In the genomic region with DNA sequence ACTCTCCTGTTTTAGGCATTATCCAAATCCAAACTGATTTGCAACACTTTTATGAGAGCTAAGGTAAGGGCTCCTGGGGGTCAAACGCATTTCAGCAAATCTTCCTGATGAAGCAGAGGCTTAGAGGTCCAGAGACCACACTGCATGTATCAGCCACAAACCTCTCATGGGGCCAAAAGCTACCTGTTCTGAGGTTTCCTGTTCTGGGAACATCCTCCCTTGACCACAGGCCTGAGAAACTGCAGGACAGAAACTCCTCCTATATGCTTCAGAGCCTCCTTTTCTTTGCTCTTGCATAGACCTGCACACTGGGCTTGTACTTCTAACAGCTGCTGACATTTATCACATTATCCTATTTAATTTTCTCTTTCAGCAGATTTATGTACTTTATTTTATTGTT, we compare ENCODE assay signal across 14 cellular contexts.
DNase-seq lines count a peak whose midpoint lies in the region; ATAC-seq, FAIRE-seq and TF ChIP-seq lines count a peak whose summit lies in the region.
"Had no signal": no experiment of that assay in that cellular context is flagged by ENCODE, and none has a peak within 500 bp of the region (broad histone marks: within the 10 kb centered on the region; RNA-seq: fewer than 3 reads in every experiment).

No MANE protein-coding gene starts in this region.

- no peak overlapping the region for H3K4me3 Mint-ChIP-seq in WTC11
- H3K4me3 Mint-ChIP-seq: CD4-positive, CD25-positive, alpha-beta regulatory T cell; HFFc6 had no signal

- H3K27ac ChIP-seq in effector memory CD4-positive, alpha-beta T cell (ENCODE audit: insufficient read depth, low read length, poor library complexity, severe bottlenecking) = no peak overlapping the region
- H3K27ac ChIP-seq in suprapubic skin = no peak overlapping the region
- H3K27ac ChIP-seq: BLaER1 treated with 17β-estradiol and CSF1 and Interleukin-3, amounts not matched to agents 10 nM and 100 nM had no signal

- no peaks in the 10 kb centered on the region for H3K36me3 ChIP-seq in effector memory CD4-positive, alpha-beta T cell (ENCODE audit: control insufficient read depth, insufficient read depth, low read length)
- H3K36me3 ChIP-seq in suprapubic skin = no peaks in the 10 kb centered on the region
- H3K36me3 ChIP-seq: BLaER1 treated with 17β-estradiol and CSF1 and Interleukin-3, amounts not matched to agents 10 nM and 100 nM had no signal

- TF ChIP-seq CTCF in WTC11 (IDR thresholded peaks at IDR 0.05) (no peak), suprapubic skin (IDR thresholded peaks at IDR 0.05) (no peak)

- no peaks in the 10 kb centered on the region for H3K9me3 ChIP-seq in effector memory CD4-positive, alpha-beta T cell (ENCODE audit: control insufficient read depth, low read length)
- H3K9me3 ChIP-seq in suprapubic skin = no peaks in the 10 kb centered on the region
- H3K9me3 ChIP-seq: BLaER1 treated with 17β-estradiol and CSF1 and Interleukin-3, amounts not matched to agents 10 nM and 100 nM had no signal

- no peak for TF ChIP-seq EP300 in suprapubic skin (IDR thresholded peaks at IDR 0.05)

- WGBS in suprapubic skin = 88% methylated on average over 1 of the region's 1 CpG

- FAIRE-seq in GM12892 (lab: Jason Lieb, UNC) = peak; percentile 57
- FAIRE-seq: H1, K562 had no signal

- H3K4me3 ChIP-seq in skeletal muscle cell (ENCODE audit: low read depth, low read length) (no peak overlapping the region), suprapubic skin (no peak overlapping the region)
- H3K4me3 ChIP-seq in effector memory CD4-positive, alpha-beta T cell (ENCODE audit: insufficient read depth, low read depth, low read length, poor library complexity, severe bottlenecking) = no peak overlapping the region
- H3K4me3 ChIP-seq: BLaER1 treated with 17β-estradiol and CSF1 and Interleukin-3, amounts not matched to agents 10 nM and 100 nM; K562 had no signal

- no peaks in the 10 kb centered on the region for H3K27me3 Mint-ChIP-seq in WTC11 (ENCODE audit: low read depth)

- 0 out of 2 replicates have a peak, but pooled peaks cover under 1% of the 10 kb centered on the region for H3K9me3 Mint-ChIP-seq in WTC11
- H3K9me3 Mint-ChIP-seq: CD4-positive, CD25-positive, alpha-beta regulatory T cell; HFFc6 had no signal

- ATAC-seq in HG02852 (IDR thresholded peaks at IDR 0.05; ENCODE audit: unreplicated experiment) (peak; percentile 50), WTC11 (peak; percentile 29; the same call in 1 of the 2 replicates)
- ATAC-seq in stimulated activated naive CD8-positive, alpha-beta T cell treated with anti-CD3 and anti-CD28 coated beads, Interleukin-15, Interleukin-2, amounts not matched to agents 100 U/mL and 50 U/mL, for 24 hours = no peak
- ATAC-seq: K562 had no signal

- CTCF ChIA-PET in WTC11 (lab: Charles Lee) = no interaction called here

- no peak for TF ChIP-seq POLR2A in GM12892 (IDR thresholded peaks at IDR 0.05; ENCODE audit: low read depth, low read length)
- TF ChIP-seq POLR2A in suprapubic skin (IDR thresholded peaks at IDR 0.05) = no peak

- POLR2A ChIA-PET in WTC11 (lab: Charles Lee) = no interaction called here

- DNase-seq in GM12892 (ENCODE audit: insufficient read length) = no peak
- no peak for DNase-seq in WTC11 (ENCODE audit: low spot score)
- DNase-seq in skeletal muscle cell (ENCODE audit: low read depth) = peak; percentile 11
- DNase-seq in stimulated activated naive CD8-positive, alpha-beta T cell treated with anti-CD3 and anti-CD28 coated beads, Interleukin-15, Interleukin-2, amounts not matched to agents 100 U/mL and 50 U/mL, for 24 hours = no peak
- DNase-seq in effector memory CD4-positive, alpha-beta T cell = no peak
- no peak for DNase-seq in suprapubic skin (ENCODE audit: low spot score in 2 of 2)
- no peak for DNase-seq in SIG-M5 (lab: John Stamatoyannopoulos, UW)
- DNase-seq: ACHN; CD4-positive, CD25-positive, alpha-beta regulatory T cell; HFFc6 had no signal

- H3K27ac Mint-ChIP-seq in WTC11 = no peak overlapping the region
- H3K27ac Mint-ChIP-seq: HFFc6 had no signal

- H3K4me1 ChIP-seq in effector memory CD4-positive, alpha-beta T cell (ENCODE audit: control insufficient read depth, insufficient read depth, low read length, poor library complexity, severe bottlenecking) = no peaks in the 10 kb centered on the region
- no peaks in the 10 kb centered on the region for H3K4me1 ChIP-seq in suprapubic skin
- H3K4me1 ChIP-seq: BLaER1 treated with 17β-estradiol and CSF1 and Interleukin-3, amounts not matched to agents 10 nM and 100 nM had no signal

- no peaks in the 10 kb centered on the region for H3K36me3 Mint-ChIP-seq in WTC11
- H3K36me3 Mint-ChIP-seq: CD4-positive, CD25-positive, alpha-beta regulatory T cell had no signal

- H3K4me1 Mint-ChIP-seq in WTC11 = peaks cover 34% of the 10 kb centered on the region
- H3K4me1 Mint-ChIP-seq: CD4-positive, CD25-positive, alpha-beta regulatory T cell had no signal

- no peaks in the 10 kb centered on the region for H3K27me3 ChIP-seq in effector memory CD4-positive, alpha-beta T cell (replicated peaks; ENCODE audit: control insufficient read depth, insufficient read depth, low read length, poor library complexity, severe bottlenecking)
- H3K27me3 ChIP-seq in suprapubic skin = no peaks in the 10 kb centered on the region
- H3K27me3 ChIP-seq: BLaER1 treated with 17β-estradiol and CSF1 and Interleukin-3, amounts not matched to agents 10 nM and 100 nM had no signal

TF ChIP-seq in WTC11, 78 proteins besides CTCF, POLR2A, EP300 and RAD21:
- TF ChIP-seq, protein P1, sequence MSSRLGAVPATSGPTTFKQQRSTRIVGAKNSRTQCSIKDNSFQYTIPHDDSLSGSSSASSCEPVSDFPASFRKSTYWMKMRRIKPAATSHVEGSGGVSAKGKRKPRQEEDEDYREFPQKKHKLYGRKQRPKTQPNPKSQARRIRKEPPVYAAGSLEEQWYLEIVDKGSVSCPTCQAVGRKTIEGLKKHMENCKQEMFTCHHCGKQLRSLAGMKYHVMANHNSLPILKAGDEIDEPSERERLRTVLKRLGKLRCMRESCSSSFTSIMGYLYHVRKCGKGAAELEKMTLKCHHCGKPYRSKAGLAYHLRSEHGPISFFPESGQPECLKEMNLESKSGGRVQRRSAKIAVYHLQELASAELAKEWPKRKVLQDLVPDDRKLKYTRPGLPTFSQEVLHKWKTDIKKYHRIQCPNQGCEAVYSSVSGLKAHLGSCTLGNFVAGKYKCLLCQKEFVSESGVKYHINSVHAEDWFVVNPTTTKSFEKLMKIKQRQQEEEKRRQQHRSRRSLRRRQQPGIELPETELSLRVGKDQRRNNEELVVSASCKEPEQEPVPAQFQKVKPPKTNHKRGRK (CRISPR knock-in tag; IDR thresholded peaks at IDR 0.05; ENCODE audit: borderline replicate concordance) = no peak
- TF ChIP-seq ZNF671 (CRISPR knock-in tag; IDR thresholded peaks at IDR 0.05) (no peak), GRHL2 (CRISPR knock-in tag; IDR thresholded peaks at IDR 0.05; ENCODE audit: insufficient replicate concordance, severe bottlenecking) (no peak), PRRX2 (CRISPR knock-in tag; IDR thresholded peaks at IDR 0.05) (no peak), ZNF317 (CRISPR knock-in tag; IDR thresholded peaks at IDR 0.05; ENCODE audit: borderline replicate concordance, low read depth) (no peak), SOX15 (CRISPR knock-in tag; IDR thresholded peaks at IDR 0.05) (no peak), TEAD4 (CRISPR knock-in tag; IDR thresholded peaks at IDR 0.05) (no peak), NFE2L1 (CRISPR knock-in tag; IDR thresholded peaks at IDR 0.05) (no peak), SMAD3 (CRISPR knock-in tag; IDR thresholded peaks at IDR 0.05; ENCODE audit: borderline replicate concordance) (no peak)
- TF ChIP-seq, protein P2, sequence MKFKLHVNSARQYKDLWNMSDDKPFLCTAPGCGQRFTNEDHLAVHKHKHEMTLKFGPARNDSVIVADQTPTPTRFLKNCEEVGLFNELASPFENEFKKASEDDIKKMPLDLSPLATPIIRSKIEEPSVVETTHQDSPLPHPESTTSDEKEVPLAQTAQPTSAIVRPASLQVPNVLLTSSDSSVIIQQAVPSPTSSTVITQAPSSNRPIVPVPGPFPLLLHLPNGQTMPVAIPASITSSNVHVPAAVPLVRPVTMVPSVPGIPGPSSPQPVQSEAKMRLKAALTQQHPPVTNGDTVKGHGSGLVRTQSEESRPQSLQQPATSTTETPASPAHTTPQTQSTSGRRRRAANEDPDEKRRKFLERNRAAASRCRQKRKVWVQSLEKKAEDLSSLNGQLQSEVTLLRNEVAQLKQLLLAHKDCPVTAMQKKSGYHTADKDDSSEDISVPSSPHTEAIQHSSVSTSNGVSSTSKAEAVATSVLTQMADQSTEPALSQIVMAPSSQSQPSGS (CRISPR knock-in tag; IDR thresholded peaks at IDR 0.05; ENCODE audit: borderline replicate concordance, low read depth) = no peak
TF ChIP-seq in WTC11: peak in this region for 0.
